Comparison of ENCODE assay signal across 1 cellular context in genomic region chr22:49159711-49160110, GRCh38.
TF ChIP-seq lines count a peak whose summit lies in the region.

No MANE protein-coding gene starts in this region.

TF ChIP-seq in H1, 55 proteins besides CTCF, POLR2A, EP300 and RAD21:
- TF ChIP-seq CREB1 (IDR thresholded peaks at IDR 0.05) (no peak), BCL11A (IDR thresholded peaks at IDR 0.05; ENCODE audit: low read depth in 2 of 2, low read length in 2 of 2) (no peak), TAF7 (optimal IDR thresholded peaks at IDR 0.05; ENCODE audit: borderline replicate concordance, low read depth, low read length) (no peak), ATF3 (IDR thresholded peaks at IDR 0.05; ENCODE audit: insufficient read depth, low read depth, low read length) (no peak), TAF1 (IDR thresholded peaks at IDR 0.05; ENCODE audit: low read depth, low read length) (no peak), EZH2 (IDR thresholded peaks at IDR 0.05; ENCODE audit: low read depth, low read length, severe bottlenecking) (no peak), ASH2L (IDR thresholded peaks at IDR 0.05; ENCODE audit: low read length) (no peak), TBP (IDR thresholded peaks at IDR 0.05; ENCODE audit: low read depth, low read length) (no peak)
